In genomic region chr10:71349401-71349800, GRCh38 we compare ENCODE assay signal across 24 cellular contexts. TPM values are rescaled to one million over a fixed set of nuclear protein-coding genes. Genes with fewer than 3 reads are reported as not detected.
DNase-seq lines count a peak whose midpoint lies in the region; ATAC-seq and TF ChIP-seq lines count a peak whose summit lies in the region.
"Had no signal": no experiment of that assay in that cellular context is flagged by ENCODE, and none has a peak within 500 bp of the region (broad histone marks: within the 10 kb centered on the region; RNA-seq: fewer than 3 reads in every experiment).

No MANE protein-coding gene starts in this region.

- no peak overlapping the region for H2AFZ ChIP-seq in HCT116 (ENCODE audit: low read depth, low read length, poor library complexity, severe bottlenecking)

- no peak for TF ChIP-seq RAD21 in HCT116 (IDR thresholded peaks at IDR 0.05; ENCODE audit: low read depth)

- no peaks in the 10 kb centered on the region for H3K27me3 ChIP-seq in HCT116 (ENCODE audit: insufficient read depth, low read length)
- no peaks in the 10 kb centered on the region for H3K27me3 ChIP-seq in RWPE2 (ENCODE audit: insufficient read depth, poor library complexity, severe bottlenecking)
- H3K27me3 ChIP-seq: dorsolateral prefrontal cortex, gastrocnemius medialis, stomach, upper lobe of left lung had no signal

- no peak overlapping the region for H3K4me3 ChIP-seq in HCT116 (replicated peaks in 1 of 2; ENCODE audit: low read depth in 1 of 2, low read length in 2 of 2)
- no peak overlapping the region for H3K4me3 ChIP-seq in RWPE2 (ENCODE audit: severe bottlenecking)
- H3K4me3 ChIP-seq: dorsolateral prefrontal cortex, gastrocnemius medialis, prostate gland, stomach, upper lobe of left lung had no signal

- no peak for DNase-seq in HCT116 (ENCODE audit: low read depth, low spot score)
- peak; percentile 84 for DNase-seq in RWPE2 (ENCODE audit: low spot score)
- peak; percentile 80 for DNase-seq in renal cortical epithelial cell (ENCODE audit: low read depth)
- no peak for DNase-seq in NCI-H2196 (lab: John Stamatoyannopoulos, UW; ENCODE audit: unreplicated experiment)
- no peak for DNase-seq in Right ventricle myocardium superior
- DNase-seq in NCI-H748 treated with DMSO at 0.1 percent for 48 hours (lab: John Stamatoyannopoulos, UW), result no peak
- DNase-seq: activated CD4-positive, alpha-beta T cell treated with anti-CD3 and anti-CD28 coated beads, Interleukin-2, amount 50 U/mL, for 4 hours; activated CD8-positive, alpha-beta memory T cell treated with anti-CD3 and anti-CD28 coated beads, Interleukin-2, amount 50 U/mL, for 48 hours; CD8-positive, alpha-beta T cell; dorsolateral prefrontal cortex; gastrocnemius medialis; H9; left ventricle myocardium superior; MM.1S; NCI-H1436; NCI-H2171; NCI-H774; OCI-M1; stimulated activated CD4-positive, alpha-beta T cell treated with anti-CD3 and anti-CD28 coated beads, Interleukin-4, amount 100 ng/mL, for 4 hours; stomach; upper lobe of left lung had no signal

- no peaks in the 10 kb centered on the region for H4K20me1 ChIP-seq in HCT116 (ENCODE audit: insufficient read depth)

- peaks cover 0 to 8% of the 10 kb centered on the region in 2 experiments; a peak in 3 of 4 replicates for H3K4me1 ChIP-seq in HCT116 (ENCODE audit: control insufficient read depth in 1 of 2, insufficient read depth in 2 of 2, low read length in 2 of 2)
- peaks cover 11% of the 10 kb centered on the region for H3K4me1 ChIP-seq in RWPE2 (ENCODE audit: insufficient read depth, poor library complexity, severe bottlenecking)

- CTCF ChIA-PET in HCT116 (lab: Charles Lee), result no interaction called here

- no peak overlapping the region for H3K9ac ChIP-seq in HCT116 (ENCODE audit: low read length)

- H3K79me2 ChIP-seq in HCT116 (ENCODE audit: insufficient read depth, low read length), result no peaks in the 10 kb centered on the region

- H3K36me3 ChIP-seq in HCT116 (ENCODE audit: control insufficient read depth in 1 of 2, insufficient read depth in 2 of 2, low read length in 2 of 2) (no peaks in the 10 kb centered on the region), RWPE2 (ENCODE audit: low read depth) (no peaks in the 10 kb centered on the region)
- H3K36me3 ChIP-seq: gastrocnemius medialis, prostate gland had no signal

- H3K4me2 ChIP-seq in HCT116 (ENCODE audit: low read length), result no peak overlapping the region

- TF ChIP-seq CTCF in HCT116 (IDR thresholded peaks at IDR 0.05 in 2 of 3, conservative IDR thresholded peaks at IDR 0.05 in 1 of 3; ENCODE audit: borderline replicate concordance in 1 of 3, insufficient read depth in 1 of 3, low read depth in 2 of 3, low read length in 2 of 3), result no peak
- no peak for TF ChIP-seq CTCF in RWPE2 (IDR thresholded peaks at IDR 0.05; ENCODE audit: poor library complexity, severe bottlenecking)

- POLR2A ChIA-PET in HCT116 (lab: Charles Lee), result no interaction called here

- H3K27ac ChIP-seq in HCT116 (ENCODE audit: low read depth, low read length) (no peak overlapping the region), RWPE2 (ENCODE audit: poor library complexity, severe bottlenecking) (no peak overlapping the region)
- H3K27ac ChIP-seq: gastrocnemius medialis, prostate gland, upper lobe of left lung had no signal

- ATAC-seq in HCT116 (peak; percentile 64; the same call in 1 of the 2 replicates), RWPE2 (ENCODE audit: low read depth) (peak; percentile 95), esophagus mucosa (peak; percentile 25), HG02642 (IDR thresholded peaks at IDR 0.05; ENCODE audit: poor library complexity, unreplicated experiment) (no peak), Right ventricle myocardium superior (ENCODE audit: poor library complexity) (no peak)
- ATAC-seq: CD8-positive, alpha-beta T cell; gastrocnemius medialis; left ventricle myocardium superior had no signal

- BruUV-seq in HCT116 (replicated peaks; lab: Mats Ljungman, UMichigan), result no TSS peak

- TF ChIP-seq POLR2A in HCT116 (IDR thresholded peaks at IDR 0.05; ENCODE audit: borderline replicate concordance, extremely low read depth, insufficient read depth, insufficient read length), result no peak

- intact Hi-C loops in HCT116 (cut with micrococcal nuclease) (no loop called here), Right ventricle myocardium superior (cut with DNase I) (no loop called here)

- no peaks in the 10 kb centered on the region for H3K9me2 ChIP-seq in HCT116 (ENCODE audit: insufficient read depth)

- RAD21 ChIA-PET in HCT116 (lab: Charles Lee; ENCODE audit: low non-redundant PET in 1 of 2, low total read pairs in 2 of 2, uncharacterized antibody in 2 of 2, unreplicated experiment in 2 of 2), result no interaction called here

- no peaks in the 10 kb centered on the region for H3K9me3 ChIP-seq in HCT116 (ENCODE audit: control insufficient read depth in 1 of 2, insufficient read depth in 1 of 2, low read depth in 1 of 2, low read length in 2 of 2)
- no peaks in the 10 kb centered on the region for H3K9me3 ChIP-seq in RWPE2 (ENCODE audit: severe bottlenecking)
- H3K9me3 ChIP-seq: gastrocnemius medialis, prostate gland, stomach, upper lobe of left lung had no signal

TF ChIP-seq in HCT116, 20 proteins besides CTCF, POLR2A, EP300 and RAD21:
- no peak for TF ChIP-seq REST (IDR thresholded peaks at IDR 0.05; ENCODE audit: low read depth)
- no peak for TF ChIP-seq ZNF274 (IDR thresholded peaks at IDR 0.05; ENCODE audit: low read depth, low read length)
- TF ChIP-seq POLR2AphosphoS5 (IDR thresholded peaks at IDR 0.05; ENCODE audit: low read depth, low read length), result no peak
- TF ChIP-seq JUND (IDR thresholded peaks at IDR 0.05), result no peak
- no peak for TF ChIP-seq SRF (IDR thresholded peaks at IDR 0.05; ENCODE audit: low read depth)
- TF ChIP-seq MAX (IDR thresholded peaks at IDR 0.05), result no peak

RNA-seq across cellular contexts. Expression of gene SLC29A3, which starts 30.3 kb away (rescaled TPM):
- total RNA-seq in HCT116 (2021; ENCODE audit: unreplicated experiment) (5.9 TPM), esophagus mucosa (0.92 TPM), renal cortical epithelial cell (0.87 and 3.4 TPM in 2 replicates), Right ventricle myocardium superior (1.8 TPM)
- 5.5 and 6.5 TPM in 2 replicates for polyA plus RNA-seq in HCT116 (2012)

RNA-seq across cellular contexts. Expression of gene CDH23, which starts 47.3 kb away (rescaled TPM):
- total RNA-seq in HCT116 (2021; ENCODE audit: unreplicated experiment), result not detected
- polyA plus RNA-seq in HCT116 (2012), result 0.04 and 0.16 TPM in 2 replicates
- 1.3 TPM for total RNA-seq in esophagus mucosa
- not detected in 2 replicates for total RNA-seq in renal cortical epithelial cell
- 3.7 TPM for total RNA-seq in Right ventricle myocardium superior

Comparison
In these comparisons a context has a peak if more than half of its experiments do, and no peak if none do; other contexts are left out.
1. ATAC-seq: peak in HCT116 (single experiment), RWPE2 (single experiment) and esophagus mucosa (single experiment); none in HG02642 (single experiment) and Right ventricle myocardium superior (single experiment).
2. DNase-seq: peak in RWPE2 (single experiment) and renal cortical epithelial cell (single experiment); none in HCT116 (single experiment), NCI-H2196 (single experiment), Right ventricle myocardium superior (single experiment) and NCI-H748 treated with DMSO at 0.1 percent for 48 hours (single experiment).